Comparison of ENCODE assay signal across 13 cellular contexts in the genomic region with DNA sequence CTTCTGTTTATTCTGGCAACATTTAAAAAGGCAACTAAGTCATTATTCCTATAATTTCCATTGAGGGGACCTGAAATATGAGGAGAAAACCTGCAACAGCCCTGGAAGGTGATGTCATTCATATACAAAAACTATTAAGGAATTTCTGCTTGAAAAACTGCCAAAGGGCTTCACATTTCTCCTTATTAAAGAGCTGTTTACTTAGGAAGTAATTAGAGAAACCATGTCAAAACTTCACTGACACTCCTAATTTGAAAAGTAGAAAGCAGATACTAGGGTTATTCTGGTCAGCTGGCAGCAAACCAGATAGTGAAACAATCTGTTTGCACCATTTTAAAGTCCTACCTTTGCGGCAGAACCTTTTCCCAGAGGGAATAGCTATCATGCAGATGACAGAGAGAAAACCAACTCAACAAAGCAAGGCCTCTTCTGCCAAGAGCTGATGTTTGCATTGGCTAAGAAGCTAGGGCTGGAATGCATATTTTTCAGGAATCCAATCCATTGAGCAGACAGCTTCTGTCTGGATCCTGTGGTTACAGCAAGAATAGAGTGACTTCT.
DNase-seq lines count a peak whose midpoint lies in the region; ATAC-seq and TF ChIP-seq lines count a peak whose summit lies in the region.
"Had no signal": no experiment of that assay in that cellular context is flagged by ENCODE, and none has a peak within 500 bp of the region (broad histone marks: within the 10 kb centered on the region; RNA-seq: fewer than 3 reads in every experiment).

No MANE protein-coding gene starts in this region.

- CTCF ChIA-PET in activated CD4-positive, alpha-beta T cell treated with anti-CD3 and anti-CD28 coated beads, Interleukin-2, amount 10 ng/mL, durations not matched to agents 7 days and 5 days (lab: Charles Lee) = no interaction called here

- ATAC-seq in HG03280 (IDR thresholded peaks at IDR 0.05; ENCODE audit: unreplicated experiment) = no peak
- ATAC-seq: GM12878 had no signal

- no peaks in the 10 kb centered on the region for H3K36me3 Mint-ChIP-seq in activated CD4-positive, alpha-beta T cell treated with anti-CD3 and anti-CD28 coated beads, Interleukin-2, amount 10 ng/mL, durations not matched to agents 7 days and 5 days (ENCODE audit: low read depth)

- in situ Hi-C loops in HAP-1 (cut with MboI; ENCODE audit: low sequenced_read_pairs) = no loop called here

- no peak overlapping the region for H3K4me3 ChIP-seq in HAP-1
- H3K4me3 ChIP-seq: GM12878 had no signal

- no peaks in the 10 kb centered on the region for H3K4me1 Mint-ChIP-seq in activated CD4-positive, alpha-beta T cell treated with anti-CD3 and anti-CD28 coated beads, Interleukin-2, amount 10 ng/mL, durations not matched to agents 7 days and 5 days
- H3K4me1 Mint-ChIP-seq: B cell had no signal

- no peak overlapping the region for H3K4me3 Mint-ChIP-seq in activated CD4-positive, alpha-beta T cell treated with anti-CD3 and anti-CD28 coated beads, Interleukin-2, amount 10 ng/mL, durations not matched to agents 7 days and 5 days
- H3K4me3 Mint-ChIP-seq: B cell had no signal

- POLR2A ChIA-PET in activated CD4-positive, alpha-beta T cell treated with anti-CD3 and anti-CD28 coated beads, Interleukin-2, amount 10 ng/mL, durations not matched to agents 7 days and 5 days (lab: Charles Lee) = no interaction called here

- H3K27me3 ChIP-seq in HAP-1 (ENCODE audit: low read depth) = no peaks in the 10 kb centered on the region

- no peaks in the 10 kb centered on the region for H3K27me3 Mint-ChIP-seq in activated CD4-positive, alpha-beta T cell treated with anti-CD3 and anti-CD28 coated beads, Interleukin-2, amount 10 ng/mL, durations not matched to agents 7 days and 5 days
- H3K27me3 Mint-ChIP-seq: B cell had no signal

- no peak for TF ChIP-seq CTCF in AG09319 (IDR thresholded peaks at IDR 0.05; ENCODE audit: low read depth, low read length)

- no peaks in the 10 kb centered on the region for H3K9me3 Mint-ChIP-seq in activated CD4-positive, alpha-beta T cell treated with anti-CD3 and anti-CD28 coated beads, Interleukin-2, amount 10 ng/mL, durations not matched to agents 7 days and 5 days

- DNase-seq in AG09319 (ENCODE audit: extremely low read depth, low read depth) (peak; percentile 48), NCI-H1105 (lab: John Stamatoyannopoulos, UW) (peak; percentile 30), astrocyte of the hippocampus (ENCODE audit: low read depth, low spot score) (peak; percentile 87), iris pigment epithelial cell (ENCODE audit: low read depth) (peak; percentile 81), NCI-H1048 (lab: John Stamatoyannopoulos, UW) (no peak), HAP-1 (ENCODE audit: low spot score in 2 of 2) (no peak)
- no peak for DNase-seq in activated CD4-positive, alpha-beta T cell treated with anti-CD3 and anti-CD28 coated beads, Interleukin-2, amount 10 ng/mL, durations not matched to agents 7 days and 5 days
- DNase-seq: activated CD8-positive, alpha-beta memory T cell treated with anti-CD3 and anti-CD28 coated beads for 24 hours; activated gamma-delta T cell treated with Interleukin-2 at 50 U/mL for 16 hours; NCI-H345 had no signal

- no peaks in the 10 kb centered on the region for H3K4me1 ChIP-seq in HAP-1

- no peak overlapping the region for H3K27ac Mint-ChIP-seq in activated CD4-positive, alpha-beta T cell treated with anti-CD3 and anti-CD28 coated beads, Interleukin-2, amount 10 ng/mL, durations not matched to agents 7 days and 5 days
- H3K27ac Mint-ChIP-seq: B cell had no signal

- no peaks in the 10 kb centered on the region for H3K36me3 ChIP-seq in HAP-1 (replicated peaks)

- H3K9me3 ChIP-seq in HAP-1 = no peaks in the 10 kb centered on the region

Comparison
In these comparisons a context has a peak if more than half of its experiments do, and no peak if none do; other contexts are left out.
1. DNase-seq: peak in AG09319 (single experiment), NCI-H1105 (single experiment), astrocyte of the hippocampus (single experiment) and iris pigment epithelial cell (single experiment); none in NCI-H1048 (single experiment), HAP-1 (0 of 2) and activated CD4-positive, alpha-beta T cell treated with anti-CD3 and anti-CD28 coated beads, Interleukin-2, amount 10 ng/mL, durations not matched to agents 7 days and 5 days (single experiment).